In the genomic region with DNA sequence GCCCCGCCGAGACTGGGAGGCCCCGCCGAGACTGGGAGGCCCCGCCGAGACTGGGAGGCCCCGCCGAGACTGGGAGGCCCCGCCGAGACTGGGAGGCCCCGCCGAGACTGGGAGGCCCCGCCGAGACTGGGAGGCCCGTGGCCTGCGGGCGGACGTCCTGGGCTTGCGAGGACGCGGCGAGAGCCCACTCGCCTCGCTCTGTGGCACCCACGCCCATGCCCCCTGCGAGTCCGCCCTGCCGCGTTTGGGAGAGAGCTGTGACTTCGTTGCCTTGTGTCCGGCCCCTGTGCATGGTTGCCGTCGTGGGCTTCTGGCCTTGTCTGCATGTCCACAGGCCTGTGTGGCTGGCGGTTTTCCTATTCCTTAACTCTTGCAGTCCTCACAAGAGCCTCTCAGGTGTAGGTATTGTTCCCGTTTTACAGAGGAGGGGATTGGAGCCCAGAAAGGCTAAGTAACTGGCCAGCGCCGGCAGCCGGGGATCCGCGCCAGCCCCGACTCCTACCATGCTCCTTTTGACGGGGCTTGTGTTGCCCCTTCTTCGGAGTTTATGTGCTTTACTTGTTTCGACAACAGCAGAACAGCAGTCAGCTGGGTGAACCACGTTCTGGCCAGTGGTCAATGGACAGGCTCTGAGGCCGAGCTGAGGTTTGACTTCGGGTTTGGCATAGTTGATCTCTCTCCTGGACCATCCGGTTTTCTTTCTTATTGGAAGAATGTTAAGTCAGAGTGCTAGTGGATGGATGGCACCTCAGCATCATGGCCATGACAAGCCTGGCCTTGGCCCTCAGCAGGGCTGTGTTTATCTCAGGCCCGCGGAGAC, we compare ENCODE assay signal across 9 cellular contexts. TPM values are rescaled to one million over a fixed set of nuclear protein-coding genes. Genes with fewer than 3 reads are reported as not detected.
A peak's percentile ranks its signal among the peaks of the same experiment; 100 is the strongest.
DNase-seq lines count a peak whose midpoint lies in the region; ATAC-seq, FAIRE-seq and TF ChIP-seq lines count a peak whose summit lies in the region.
"Had no signal": no experiment of that assay in that cellular context is flagged by ENCODE, and none has a peak within 500 bp of the region (broad histone marks: within the 10 kb centered on the region; RNA-seq: fewer than 3 reads in every experiment).

No MANE protein-coding gene starts in this region.

- H2AFZ ChIP-seq in K562 (ENCODE audit: low read depth, low read length): no peak overlapping the region

- H3K27me3 ChIP-seq in K562 (ENCODE audit: control insufficient read depth in 2 of 2, insufficient read depth in 2 of 2, low read length in 2 of 2): no peaks in the 10 kb centered on the region
- H3K27me3 ChIP-seq in lower lobe of right lung (ENCODE audit: low read depth): no peaks in the 10 kb centered on the region
- no peaks in the 10 kb centered on the region for H3K27me3 ChIP-seq in upper lobe of right lung

- CTCF ChIA-PET in K562 (lab: Yijun Ruan, JAX; ENCODE audit: low intra/inter-chr PET ratio): no interaction called here

- peak; percentile 48 for FAIRE-seq in K562 (lab: Jason Lieb, UNC)

- no peaks in the 10 kb centered on the region for H3K27me3 Mint-ChIP-seq in activated naive CD4-positive, alpha-beta T cell treated with anti-CD3 and anti-CD28 coated beads, Interleukin-2, amount 50 U/mL, for 24 hours

- 1% methylated on average over 31 of the region's 50 CpGs for WGBS in K562 (ENCODE audit: insufficient coverage, low coverage, missing lambda C conversion rate)

- peaks cover 75% of the 10 kb centered on the region for H3K79me2 ChIP-seq in K562 (ENCODE audit: control insufficient read depth, insufficient read depth, low read length)

- TF ChIP-seq CTCF in K562 (IDR thresholded peaks at IDR 0.05 in 2 of 3, conservative IDR thresholded peaks at IDR 0.05 in 1 of 3; ENCODE audit: insufficient read depth in 2 of 3, low read depth in 1 of 3, low read length in 3 of 3) (no peak), lower lobe of right lung (IDR thresholded peaks at IDR 0.05) (no peak), upper lobe of right lung (IDR thresholded peaks at IDR 0.05) (no peak)

- H3K4me1 ChIP-seq in K562 (replicated peaks in 1 of 2; ENCODE audit: control insufficient read depth in 2 of 2, insufficient read depth in 2 of 2, low read length in 2 of 2) (peaks cover 43 to 73% of the 10 kb centered on the region in 2 experiments), lower lobe of right lung (peaks cover 67% of the 10 kb centered on the region), upper lobe of right lung (peaks cover 32% of the 10 kb centered on the region)

- H3K36me3 ChIP-seq in K562 (ENCODE audit: control insufficient read depth, insufficient read depth, low read length): peaks cover 44% of the 10 kb centered on the region; the same call in 2 of the 3 replicates
- peaks cover 5% of the 10 kb centered on the region for H3K36me3 ChIP-seq in lower lobe of right lung
- peaks cover 7% of the 10 kb centered on the region for H3K36me3 ChIP-seq in upper lobe of right lung

- peak overlapping the region; percentile 97 to 100 for H3K9ac ChIP-seq in K562 (ENCODE audit: insufficient read depth in 1 of 2, low read depth in 2 of 2, low read length in 2 of 2)

- H3K27ac ChIP-seq in K562 (ENCODE audit: extremely low read depth, low read depth, low read length): peak overlapping the region; percentile 100
- H3K27ac ChIP-seq in lower lobe of right lung: peak overlapping the region; percentile 74
- peak overlapping the region; percentile 71 for H3K27ac ChIP-seq in upper lobe of right lung

- no peak for DNase-seq in activated naive CD4-positive, alpha-beta T cell treated with Interleukin-2 at 50 U/mL for 16 hours
- DNase-seq in K562 (ENCODE audit: extremely low read depth in 1 of 4, low spot score in 3 of 4): peak in 1 of 4 experiments; percentile 49
- DNase-seq in lower lobe of right lung: no peak
- no peak for DNase-seq in upper lobe of right lung
- DNase-seq in superior temporal gyrus (ENCODE audit: extremely low spot score): no peak
- DNase-seq in globus pallidus (ENCODE audit: low spot score): no peak
- DNase-seq in cerebellar cortex (ENCODE audit: low spot score): no peak
- DNase-seq: activated CD4-positive, alpha-beta T cell treated with anti-CD3 and anti-CD28 coated beads for 48 hours had no signal

- peak overlapping the region; percentile 97 for H3K4me2 ChIP-seq in K562 (ENCODE audit: insufficient read depth, low read length)

- no peak for TF ChIP-seq POLR2A in K562 (conservative IDR thresholded peaks at IDR 0.05)

- POLR2A ChIA-PET in K562 (lab: Yijun Ruan, JAX): interaction anchor here (0.5 to 2.0 kb wide), 4 partner anchors 8 to 234 kb away, joined by 3 to 6 read pairs (median 4); no protein-coding TSS in a partner anchor

- H3K4me3 Mint-ChIP-seq in activated naive CD4-positive, alpha-beta T cell treated with anti-CD3 and anti-CD28 coated beads, Interleukin-2, amount 50 U/mL, for 24 hours: peak overlapping the region; percentile 93

- BruUV-seq in K562 (replicated peaks; lab: Mats Ljungman, UMichigan): no TSS peak

- no peaks in the 10 kb centered on the region for H3K9me3 Mint-ChIP-seq in activated naive CD4-positive, alpha-beta T cell treated with anti-CD3 and anti-CD28 coated beads, Interleukin-2, amount 50 U/mL, for 24 hours

- H3K4me3 ChIP-seq in K562: peak overlapping the region; percentile 90
- peak overlapping the region; percentile 75 for H3K4me3 ChIP-seq in lower lobe of right lung
- peak overlapping the region; percentile 89 for H3K4me3 ChIP-seq in upper lobe of right lung

- no peak for ATAC-seq in K562
- no peak for ATAC-seq in lower lobe of right lung
- ATAC-seq in upper lobe of right lung: no peak

- intact Hi-C loops in K562 (cut with micrococcal nuclease): no loop called here
- intact Hi-C loops in lower lobe of right lung (cut with DNase I): no loop called here
- intact Hi-C loops in upper lobe of right lung (cut with DNase I): no loop called here

- H3K9me3 ChIP-seq in K562 (replicated peaks; ENCODE audit: control insufficient read depth, insufficient read depth, low read depth, low read length): no peaks in the 10 kb centered on the region
- H3K9me3 ChIP-seq in lower lobe of right lung: no peaks in the 10 kb centered on the region
- no peaks in the 10 kb centered on the region for H3K9me3 ChIP-seq in upper lobe of right lung

- peaks cover 16% of the 10 kb centered on the region for H3K9me1 ChIP-seq in K562 (ENCODE audit: control insufficient read depth, insufficient read depth, low read length)

- TF ChIP-seq EP300 in K562 (IDR thresholded peaks at IDR 0.05; ENCODE audit: low read length): no peak

- H3K27ac Mint-ChIP-seq in activated naive CD4-positive, alpha-beta T cell treated with anti-CD3 and anti-CD28 coated beads, Interleukin-2, amount 50 U/mL, for 24 hours: peak overlapping the region; percentile 87

- peaks cover 57% of the 10 kb centered on the region for H3K4me1 Mint-ChIP-seq in activated naive CD4-positive, alpha-beta T cell treated with anti-CD3 and anti-CD28 coated beads, Interleukin-2, amount 50 U/mL, for 24 hours

- in situ Hi-C loops in K562 (cut with MboI): no loop called here

- no peak for TF ChIP-seq RAD21 in K562 (CRISPR knock-in tag; conservative IDR thresholded peaks at IDR 0.05 in 1 of 2, IDR thresholded peaks at IDR 0.05 in 1 of 2)

- no peaks in the 10 kb centered on the region for H3K36me3 Mint-ChIP-seq in activated naive CD4-positive, alpha-beta T cell treated with anti-CD3 and anti-CD28 coated beads, Interleukin-2, amount 50 U/mL, for 24 hours

- peaks cover 43% of the 10 kb centered on the region for H4K20me1 ChIP-seq in K562 (replicated peaks; ENCODE audit: control insufficient read depth, insufficient read depth, low read length)

RNA-seq across cellular contexts. Expression of gene PHRF1, which starts 0.7 kb away (rescaled TPM):
- 57.3 and 135 TPM in 2 replicates for total RNA-seq in K562 (2011; cell fraction: chromatin; rRNA removed; ENCODE audit: low replicate concordance)
- total RNA-seq in K562 (2011; cell fraction: nucleolus; rRNA removed): 56.1 and 60.9 TPM in 2 replicates
- total RNA-seq in K562 (2011; cell fraction: nucleoplasm; rRNA removed): 48.9 and 51.5 TPM in 2 replicates
- total RNA-seq in K562 (2014; rRNA removed): 20.4 and 28.6 TPM in 2 replicates
- total RNA-seq in K562 (2014; rRNA removed; fragmentation: Illumina TruSeq; extraction: Trizol): 4.2 and 4.9 TPM in 2 replicates
- 17.4 and 19.1 TPM in 2 replicates for total RNA-seq in K562 (2015; rRNA removed; fragmentation: Illumina TruSeq; extraction: Trizol)
- total RNA-seq in K562 (2021): 34.5 and 37.2 TPM in 2 replicates
- 7.5 and 10.5 TPM in 2 replicates for polyA plus RNA-seq in K562 (2011; rRNA removed)
- polyA plus RNA-seq in K562 (2011; cell fraction: cytosol; rRNA removed): 7.2 and 14.5 TPM in 2 replicates
- polyA plus RNA-seq in K562 (2011; cell fraction: nucleus; rRNA removed): 27.6 and 43.0 TPM in 2 replicates
- polyA plus RNA-seq in K562 (2012): 12.2 and 16.7 TPM in 2 replicates
- 7.7 and 14.5 TPM in 2 replicates for polyA plus RNA-seq in K562 (2014; fragmentation: Illumina TruSeq; extraction: Trizol)
- under 1 TPM; 0.07 to 0.18 TPM for polyA plus RNA-seq in K562 (2014; fragmentation: Nextera tagmentation; extraction: Ambion mirVana)
- polyA plus RNA-seq in K562 (2014; rRNA removed): 16.9 and 19.9 TPM in 2 replicates
- 6.1 and 8.0 TPM in 2 replicates for polyA minus RNA-seq in K562 (2011; rRNA and poly(A)+ RNA removed)
- 13.6 and 23.3 TPM in 2 replicates for polyA minus RNA-seq in K562 (2011; cell fraction: cytosol; rRNA and poly(A)+ RNA removed)
- 15.5 and 20.1 TPM in 2 replicates for polyA minus RNA-seq in K562 (2011; cell fraction: nucleus; rRNA and poly(A)+ RNA removed)
- total RNA-seq in lower lobe of right lung: 31.5 TPM
- total RNA-seq in upper lobe of right lung: 31.0 TPM

RNA-seq across cellular contexts. Expression of gene RASSF7, which starts 16.2 kb away (rescaled TPM):
- 15.6 and 50.0 TPM in 2 replicates for total RNA-seq in K562 (2011; cell fraction: chromatin; rRNA removed; ENCODE audit: low replicate concordance)
- 73.5 and 76.5 TPM in 2 replicates for total RNA-seq in K562 (2011; cell fraction: nucleolus; rRNA removed)
- 28.3 and 32.9 TPM in 2 replicates for total RNA-seq in K562 (2011; cell fraction: nucleoplasm; rRNA removed)
- total RNA-seq in K562 (2014; rRNA removed) (45.2 and 50.3 TPM in 2 replicates), K562 (2014; rRNA removed; fragmentation: Illumina TruSeq; extraction: Trizol) (1.1 and 2.2 TPM in 2 replicates), K562 (2015; rRNA removed; fragmentation: Illumina TruSeq; extraction: Trizol) (16.2 and 18.6 TPM in 2 replicates), K562 (2021) (30.5 and 31.7 TPM in 2 replicates), lower lobe of right lung (71.5 TPM), upper lobe of right lung (76.7 TPM)
- polyA plus RNA-seq in K562 (2011; rRNA removed) (19.8 and 30.3 TPM in 2 replicates), K562 (2014; fragmentation: Illumina TruSeq; extraction: Trizol) (3.0 and 17.0 TPM in 2 replicates), K562 (2014; fragmentation: Nextera tagmentation; extraction: Ambion mirVana) (under 1 TPM; 0.41 to 0.92 TPM), K562 (2014; rRNA removed) (44.3 and 52.7 TPM in 2 replicates)
- polyA plus RNA-seq in K562 (2011; cell fraction: cytosol; rRNA removed): 43.4 and 94.2 TPM in 2 replicates
- polyA plus RNA-seq in K562 (2011; cell fraction: nucleus; rRNA removed): 170 and 239 TPM in 2 replicates
- 27.7 and 32.0 TPM in 2 replicates for polyA plus RNA-seq in K562 (2012)
- 2.7 and 4.7 TPM in 2 replicates for polyA minus RNA-seq in K562 (2011; rRNA and poly(A)+ RNA removed)
- 10.8 and 13.3 TPM in 2 replicates for polyA minus RNA-seq in K562 (2011; cell fraction: cytosol; rRNA and poly(A)+ RNA removed)
- 18.8 and 21.8 TPM in 2 replicates for polyA minus RNA-seq in K562 (2011; cell fraction: nucleus; rRNA and poly(A)+ RNA removed)

RNA-seq across cellular contexts. Expression of gene LMNTD2, which starts 16.5 kb away (rescaled TPM):
- 3.8 and 17.0 TPM in 2 replicates for total RNA-seq in K562 (2011; cell fraction: chromatin; rRNA removed; ENCODE audit: low replicate concordance)
- 10.9 and 14.7 TPM in 2 replicates for total RNA-seq in K562 (2011; cell fraction: nucleolus; rRNA removed)
- 6.7 and 8.2 TPM in 2 replicates for total RNA-seq in K562 (2011; cell fraction: nucleoplasm; rRNA removed)
- total RNA-seq in K562 (2014; rRNA removed): 2.0 and 2.9 TPM in 2 replicates
- total RNA-seq in K562 (2014; rRNA removed; fragmentation: Illumina TruSeq; extraction: Trizol): 0.19 TPM in 1 of 2 replicates, not detected in the other
- 0.98 and 1.1 TPM in 2 replicates for total RNA-seq in K562 (2015; rRNA removed; fragmentation: Illumina TruSeq; extraction: Trizol)
- 3.5 and 3.9 TPM in 2 replicates for total RNA-seq in K562 (2021)
- polyA plus RNA-seq in K562 (2011; rRNA removed): 1.1 and 2.8 TPM in 2 replicates
- 1.3 and 3.2 TPM in 2 replicates for polyA plus RNA-seq in K562 (2011; cell fraction: cytosol; rRNA removed)
- polyA plus RNA-seq in K562 (2011; cell fraction: nucleus; rRNA removed): 28.7 and 36.1 TPM in 2 replicates
- 3.2 and 9.3 TPM in 2 replicates for polyA plus RNA-seq in K562 (2012)
- polyA plus RNA-seq in K562 (2014; fragmentation: Illumina TruSeq; extraction: Trizol): 0.48 and 0.98 TPM in 2 replicates
- not detected for polyA plus RNA-seq in K562 (2014; fragmentation: Nextera tagmentation; extraction: Ambion mirVana)
- 1.8 and 4.2 TPM in 2 replicates for polyA plus RNA-seq in K562 (2014; rRNA removed)
- 0.14 and 0.30 TPM in 2 replicates for polyA minus RNA-seq in K562 (2011; rRNA and poly(A)+ RNA removed)
- 1.2 and 1.4 TPM in 2 replicates for polyA minus RNA-seq in K562 (2011; cell fraction: cytosol; rRNA and poly(A)+ RNA removed)
- polyA minus RNA-seq in K562 (2011; cell fraction: nucleus; rRNA and poly(A)+ RNA removed): 4.0 and 6.1 TPM in 2 replicates
- 6.0 TPM for total RNA-seq in lower lobe of right lung
- total RNA-seq in upper lobe of right lung: 5.9 TPM

RNA-seq across cellular contexts. Expression of gene IRF7, which starts 38.7 kb away (rescaled TPM):
- 3.7 and 21.2 TPM in 2 replicates for total RNA-seq in K562 (2011; cell fraction: chromatin; rRNA removed; ENCODE audit: low replicate concordance)
- total RNA-seq in K562 (2011; cell fraction: nucleolus; rRNA removed): 23.2 and 27.2 TPM in 2 replicates
- total RNA-seq in K562 (2011; cell fraction: nucleoplasm; rRNA removed): 10.0 and 11.6 TPM in 2 replicates
- total RNA-seq in K562 (2014; rRNA removed) (3.7 and 8.3 TPM in 2 replicates), K562 (2014; rRNA removed; fragmentation: Illumina TruSeq; extraction: Trizol) (0.29 TPM in 1 of 2 replicates, not detected in the other), K562 (2015; rRNA removed; fragmentation: Illumina TruSeq; extraction: Trizol) (2.0 and 2.2 TPM in 2 replicates), K562 (2021) (6.5 and 7.6 TPM in 2 replicates), lower lobe of right lung (84.8 TPM), upper lobe of right lung (56.2 TPM)
- polyA plus RNA-seq in K562 (2011; rRNA removed) (1.8 and 3.5 TPM in 2 replicates), K562 (2014; fragmentation: Illumina TruSeq; extraction: Trizol) (0.64 and 2.2 TPM in 2 replicates), K562 (2014; fragmentation: Nextera tagmentation; extraction: Ambion mirVana) (under 1 TPM; 0.27 to 0.48 TPM), K562 (2014; rRNA removed) (3.8 and 7.4 TPM in 2 replicates)
- 2.7 and 6.6 TPM in 2 replicates for polyA plus RNA-seq in K562 (2011; cell fraction: cytosol; rRNA removed)
- polyA plus RNA-seq in K562 (2011; cell fraction: nucleus; rRNA removed): 21.3 and 30.3 TPM in 2 replicates
- 4.0 and 11.8 TPM in 2 replicates for polyA plus RNA-seq in K562 (2012)
- polyA minus RNA-seq in K562 (2011; rRNA and poly(A)+ RNA removed): 0.42 and 0.49 TPM in 2 replicates
- polyA minus RNA-seq in K562 (2011; cell fraction: cytosol; rRNA and poly(A)+ RNA removed): 1.3 and 5.2 TPM in 2 replicates
- polyA minus RNA-seq in K562 (2011; cell fraction: nucleus; rRNA and poly(A)+ RNA removed): 10.6 and 12.6 TPM in 2 replicates

RNA-seq across cellular contexts. Expression of gene LRRC56, which starts 39.7 kb away (rescaled TPM):
- total RNA-seq in K562 (2011; cell fraction: chromatin; rRNA removed; ENCODE audit: low replicate concordance): 8.0 and 39.1 TPM in 2 replicates
- total RNA-seq in K562 (2011; cell fraction: nucleolus; rRNA removed): 24.1 and 24.3 TPM in 2 replicates
- total RNA-seq in K562 (2011; cell fraction: nucleoplasm; rRNA removed): 9.9 and 12.5 TPM in 2 replicates
- total RNA-seq in K562 (2014; rRNA removed) (1.5 and 1.6 TPM in 2 replicates), K562 (2014; rRNA removed; fragmentation: Illumina TruSeq; extraction: Trizol) (0.13 and 0.22 TPM in 2 replicates), K562 (2015; rRNA removed; fragmentation: Illumina TruSeq; extraction: Trizol) (1.0 and 1.3 TPM in 2 replicates), K562 (2021) (3.4 and 4.5 TPM in 2 replicates), lower lobe of right lung (7.6 TPM), upper lobe of right lung (3.2 TPM)
- polyA plus RNA-seq in K562 (2011; rRNA removed) (1.0 and 1.6 TPM in 2 replicates), K562 (2014; fragmentation: Illumina TruSeq; extraction: Trizol) (0.61 and 1.4 TPM in 2 replicates), K562 (2014; fragmentation: Nextera tagmentation; extraction: Ambion mirVana) (under 1 TPM in 1 of 2 experiments, not detected in 1; 0.03 TPM), K562 (2014; rRNA removed) (3.6 and 4.3 TPM in 2 replicates)
- polyA plus RNA-seq in K562 (2011; cell fraction: cytosol; rRNA removed): 0.84 and 3.6 TPM in 2 replicates
- polyA plus RNA-seq in K562 (2011; cell fraction: nucleus; rRNA removed): 11.6 and 26.8 TPM in 2 replicates
- 3.3 and 10.8 TPM in 2 replicates for polyA plus RNA-seq in K562 (2012)
- 0.45 and 0.77 TPM in 2 replicates for polyA minus RNA-seq in K562 (2011; rRNA and poly(A)+ RNA removed)
- polyA minus RNA-seq in K562 (2011; cell fraction: cytosol; rRNA and poly(A)+ RNA removed): 0.86 and 1.1 TPM in 2 replicates
- 3.6 and 4.6 TPM in 2 replicates for polyA minus RNA-seq in K562 (2011; cell fraction: nucleus; rRNA and poly(A)+ RNA removed)
